In genomic region chr12:68878846-68879245, GRCh38 we compare ENCODE assay signal across 34 cellular contexts.
"Had no signal": no experiment of that assay in that cellular context is flagged by ENCODE, and none has a peak within 500 bp of the region (broad histone marks: within the 10 kb centered on the region; RNA-seq: fewer than 3 reads in every experiment).

No MANE protein-coding gene starts in this region.

- H3K27me3 ChIP-seq: MG63 had no signal

- H3K36me3 ChIP-seq: MG63 had no signal

- H3K27ac ChIP-seq: KMS-11 had no signal

- H3K4me3 ChIP-seq: MG63 had no signal

- DNase-seq: Karpas-422, Kasumi-1, MG63, MM.1S, MV-4-11, NCI-H1048, NCI-H1092, NCI-H1092 treated with DMSO at 0.1 percent for 48 hours, NCI-H1105, NCI-H1105 treated with DMSO at 0.1 percent for 48 hours, NCI-H1417, NCI-H1417 treated with DMSO at 0.1 percent for 48 hours, NCI-H1436, NCI-H1436 treated with DMSO at 0.1 percent for 48 hours, NCI-H146, NCI-H1694, NCI-H1694 treated with DMSO at 0.1 percent for 48 hours, NCI-H187, NCI-H187 treated with DMSO at 0.1 percent for 48 hours, NCI-H1930, NCI-H2029, NCI-H2029 treated with DMSO at 0.1 percent for 48 hours, NCI-H2081, NCI-H2081 treated with DMSO at 0.1 percent for 48 hours, NCI-H2107, NCI-H2171, NCI-H2171 treated with DMSO at 0.1 percent for 48 hours, NCI-H2227 treated with DMSO at 0.1 percent for 48 hours, NCI-H226, NCI-H345, NCI-H446, NCI-H446 treated with DMSO at 0.1 percent for 48 hours, NCI-H510A had no signal
